29 cellular contexts compared by ENCODE assay signal in the genomic region with DNA sequence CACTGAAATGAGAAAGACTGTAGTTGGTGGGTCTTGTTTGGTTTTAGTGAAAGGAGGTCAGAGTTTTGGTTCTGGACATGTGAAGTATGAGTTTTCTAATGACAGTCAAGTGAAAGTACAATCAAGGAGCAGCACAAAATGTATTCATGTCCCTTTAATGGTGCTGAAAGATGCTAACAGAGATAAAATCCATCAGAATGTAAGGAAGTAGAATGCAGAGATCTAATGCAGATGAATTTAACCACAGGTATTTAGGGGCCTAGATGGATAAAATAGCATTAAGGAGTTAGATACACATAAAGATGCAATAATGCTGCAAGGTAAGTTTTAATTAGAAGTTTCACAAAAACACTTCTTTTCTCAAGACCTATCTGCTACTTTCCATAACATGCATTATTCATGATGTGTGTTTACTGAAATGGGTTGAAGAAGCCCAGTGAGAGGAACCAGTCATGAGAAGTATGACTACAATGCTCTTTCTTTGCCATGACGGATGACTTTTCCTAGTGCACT.
"Had no signal": no experiment of that assay in that cellular context is flagged by ENCODE, and none has a peak within 500 bp of the region (broad histone marks: within the 10 kb centered on the region; RNA-seq: fewer than 3 reads in every experiment).

No MANE protein-coding gene starts in this region.

- DNase-seq: activated CD4-positive, alpha-beta T cell treated with anti-CD3 and anti-CD28 coated beads for 48 hours; activated CD4-positive, alpha-beta T cell treated with anti-CD3 and anti-CD28 coated beads, Interleukin-2, amount 50 U/mL, for 48 hours; activated CD8-positive, alpha-beta memory T cell treated with anti-CD3 and anti-CD28 coated beads, Interleukin-2, amount 50 U/mL, for 4 hours; activated gamma-delta T cell; activated naive CD4-positive, alpha-beta T cell treated with anti-CD3 and anti-CD28 coated beads, Interleukin-2, amount 50 U/mL, for 16 hours; activated T-cell treated with anti-CD3 and anti-CD28 coated beads, Interleukin-2, amount 50 U/mL, for 1 hour; dermis blood vessel endothelial cell; effector CD4-positive, alpha-beta T cell; esophagus squamous epithelium; foreskin melanocyte; heart right ventricle; midbrain; naive thymus-derived CD4-positive, alpha-beta T cell; sigmoid colon; small intestine; stimulated activated CD4-positive, alpha-beta T cell treated with anti-CD3 and anti-CD28 coated beads, Interleukin-4, amount 100 ng/mL, for 4 hours; stimulated activated CD8-positive, alpha-beta memory T cell treated with anti-CD3 and anti-CD28 coated beads, Interleukin-4, amount 100 ng/mL, for 48 hours; stimulated activated naive CD8-positive, alpha-beta T cell treated with anti-CD3 and anti-CD28 coated beads, Interleukin-15, amount 100 ng/mL, for 72 hours; T-helper 9 cell; thyroid gland; WERI-Rb-1 had no signal

- H3K9me3 Mint-ChIP-seq: activated T-helper 1 cell treated with anti-CD3 and anti-CD28 coated beads, Interleukin-12 subunit alpha, Interleukin-12 subunit beta, Interleukin-2, Interleukin-4 antibody, amounts not matched to agents 30 ng/mL and 10 ng/mL and 1 ng/mL, durations not matched to agents 14 hours and 24 hours and 36 hours; stimulated activated memory B cell treated with anti-CD40 and anti-IgM and Interleukin-4, amounts not matched to agents 10 μg/mL and 1 μg/mL and 100 μg/mL, for 72 hours; stimulated activated naive CD8-positive, alpha-beta T cell treated with anti-CD3 and anti-CD28 coated beads, Interleukin-15, amount 100 ng/mL, for 72 hours had no signal

- H3K27me3 Mint-ChIP-seq: central memory CD8-positive, alpha-beta T cell; stimulated activated memory B cell treated with anti-CD40 and anti-IgM and Interleukin-4, amounts not matched to agents 10 μg/mL and 1 μg/mL and 100 μg/mL, for 72 hours; stimulated activated naive CD8-positive, alpha-beta T cell treated with anti-CD3 and anti-CD28 coated beads, Interleukin-15, amount 100 ng/mL, for 72 hours had no signal

- H3K9me3 ChIP-seq: esophagus squamous epithelium, pancreas, prostate gland, sigmoid colon, thyroid gland, upper lobe of left lung, vagina had no signal

- H3K4me1 Mint-ChIP-seq: central memory CD8-positive, alpha-beta T cell; naive thymus-derived CD4-positive, alpha-beta T cell; stimulated activated memory B cell treated with anti-CD40 and anti-IgM and Interleukin-4, amounts not matched to agents 10 μg/mL and 1 μg/mL and 100 μg/mL, for 72 hours; stimulated activated naive CD8-positive, alpha-beta T cell treated with anti-CD3 and anti-CD28 coated beads, Interleukin-15, amount 100 ng/mL, for 72 hours had no signal

- H3K4me3 ChIP-seq: esophagus squamous epithelium, heart right ventricle, pancreas, prostate gland, sigmoid colon, thyroid gland, upper lobe of left lung, vagina had no signal

- H3K27me3 ChIP-seq: pancreas, sigmoid colon, thyroid gland, upper lobe of left lung, vagina had no signal

- ATAC-seq: activated CD4-positive, CD25-positive, alpha-beta regulatory T cell treated with anti-CD3 and anti-CD28 coated beads, Interleukin-2, amount 50 U/mL, for 24 hours; heart right ventricle; naive thymus-derived CD4-positive, alpha-beta T cell; pancreas; stimulated activated memory B cell treated with anti-CD40 and anti-IgM and Interleukin-4, amounts not matched to agents 10 μg/mL and 1 μg/mL and 100 μg/mL, for 72 hours; stimulated activated naive CD8-positive, alpha-beta T cell treated with anti-CD3 and anti-CD28 coated beads, Interleukin-15, amount 100 ng/mL, for 72 hours had no signal

- H3K4me3 Mint-ChIP-seq: activated T-helper 1 cell treated with anti-CD3 and anti-CD28 coated beads, Interleukin-12 subunit alpha, Interleukin-12 subunit beta, Interleukin-2, Interleukin-4 antibody, amounts not matched to agents 30 ng/mL and 10 ng/mL and 1 ng/mL, durations not matched to agents 14 hours and 24 hours and 36 hours; central memory CD8-positive, alpha-beta T cell; naive thymus-derived CD4-positive, alpha-beta T cell; stimulated activated memory B cell treated with anti-CD40 and anti-IgM and Interleukin-4, amounts not matched to agents 10 μg/mL and 1 μg/mL and 100 μg/mL, for 72 hours; stimulated activated naive CD8-positive, alpha-beta T cell treated with anti-CD3 and anti-CD28 coated beads, Interleukin-15, amount 100 ng/mL, for 72 hours had no signal

- H3K4me1 ChIP-seq: esophagus squamous epithelium, heart right ventricle, pancreas, prostate gland, upper lobe of left lung, vagina had no signal

- H3K36me3 ChIP-seq: esophagus squamous epithelium, heart right ventricle, pancreas, prostate gland, sigmoid colon, thyroid gland, upper lobe of left lung, vagina, WERI-Rb-1 had no signal

- H3K27ac Mint-ChIP-seq: activated T-helper 1 cell treated with anti-CD3 and anti-CD28 coated beads, Interleukin-12 subunit alpha, Interleukin-12 subunit beta, Interleukin-2, Interleukin-4 antibody, amounts not matched to agents 30 ng/mL and 10 ng/mL and 1 ng/mL, durations not matched to agents 14 hours and 24 hours and 36 hours; stimulated activated memory B cell treated with anti-CD40 and anti-IgM and Interleukin-4, amounts not matched to agents 10 μg/mL and 1 μg/mL and 100 μg/mL, for 72 hours; stimulated activated naive CD8-positive, alpha-beta T cell treated with anti-CD3 and anti-CD28 coated beads, Interleukin-15, amount 100 ng/mL, for 72 hours had no signal

- H3K36me3 Mint-ChIP-seq: naive thymus-derived CD4-positive, alpha-beta T cell; stimulated activated memory B cell treated with anti-CD40 and anti-IgM and Interleukin-4, amounts not matched to agents 10 μg/mL and 1 μg/mL and 100 μg/mL, for 72 hours had no signal
